8 cellular contexts compared by ENCODE assay signal in the genomic region with DNA sequence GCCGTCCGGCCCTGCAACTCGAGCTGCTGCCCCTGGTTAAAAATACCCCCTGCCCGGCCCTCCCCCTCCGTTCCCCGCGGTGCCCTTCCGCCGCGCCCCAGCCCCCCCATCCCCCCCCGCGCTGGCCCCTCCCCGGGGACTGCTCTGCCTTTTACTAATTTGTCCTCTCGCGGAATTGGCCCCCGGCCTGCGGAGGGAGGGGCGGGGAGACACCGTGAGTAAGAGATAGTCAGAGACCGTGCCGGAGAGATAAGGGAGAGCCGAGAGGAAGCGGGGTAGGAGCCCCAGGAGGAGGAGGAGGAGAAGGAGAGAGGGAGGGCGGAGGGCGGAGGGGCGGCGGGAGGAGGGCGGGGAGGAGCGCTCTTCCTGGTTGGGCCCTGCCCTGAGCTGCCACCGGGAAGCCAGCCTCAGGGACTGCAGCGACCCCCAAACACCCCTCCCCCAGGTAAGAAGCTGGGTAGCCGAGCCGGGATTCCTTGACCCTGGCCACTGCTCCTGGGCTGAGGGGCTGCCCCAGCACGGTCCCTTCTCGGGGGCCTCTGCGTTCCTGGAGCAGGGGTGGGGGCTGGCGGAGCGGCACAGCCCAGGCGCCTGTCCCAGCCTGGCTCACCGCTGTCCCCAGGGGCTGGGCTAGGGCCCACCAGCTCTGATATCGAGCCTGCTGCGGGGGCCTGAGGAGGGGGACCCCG. TPM values are rescaled to one million over a fixed set of nuclear protein-coding genes. Genes with fewer than 3 reads are reported as not detected.
A peak's percentile ranks its signal among the peaks of the same experiment; 100 is the strongest.
DNase-seq lines count a peak whose midpoint lies in the region; ATAC-seq and TF ChIP-seq lines count a peak whose summit lies in the region.

A gene (plus strand): TSS at position 360 of the 689 bp plus-strand sequence. CDS start 774 bp downstream, outside the sequence.

- no peak for TF ChIP-seq CTCF in DND-41 (IDR thresholded peaks at IDR 0.05; ENCODE audit: borderline replicate concordance, extremely low read depth, low read length, poor library complexity, severe bottlenecking)

- H3K4me1 Mint-ChIP-seq in T-helper 2 cell treated with Interferon-gamma antibody and Interleukin-4, amounts not matched to agents 5 μg/mL and 100 μg/mL, for 36 hours (ENCODE audit: low read depth), result peaks cover 9% of the 10 kb centered on the region

- peak; percentile 86 for ATAC-seq in DND-41 (ENCODE audit: insufficient read depth, low read depth)
- peak; percentile 87 to 88 for ATAC-seq in right cardiac atrium
- ATAC-seq in aorta (ENCODE audit: low FRiP score), result peak; percentile 73

- H4K20me1 ChIP-seq in DND-41 (ENCODE audit: insufficient read depth, low read length), result no peaks in the 10 kb centered on the region; the same call in 1 of the 2 replicates

- no peaks in the 10 kb centered on the region for H3K9me3 ChIP-seq in DND-41 (ENCODE audit: insufficient read depth, low read length, severe bottlenecking)
- H3K9me3 ChIP-seq in right cardiac atrium (ENCODE audit: control insufficient read depth, low read length), result no peaks in the 10 kb centered on the region
- H3K9me3 ChIP-seq in aorta (ENCODE audit: control insufficient read depth, low read length), result no peaks in the 10 kb centered on the region

- H3K27ac Mint-ChIP-seq in T-helper 2 cell treated with Interferon-gamma antibody and Interleukin-4, amounts not matched to agents 5 μg/mL and 100 μg/mL, for 36 hours, result peak within 1 kb of the TSS; percentile 93

- H3K4me3 Mint-ChIP-seq in T-helper 2 cell treated with Interferon-gamma antibody and Interleukin-4, amounts not matched to agents 5 μg/mL and 100 μg/mL, for 36 hours, result peak within 1 kb of the TSS; percentile 94

- peaks cover 18% of the 10 kb centered on the region for H3K79me2 ChIP-seq in DND-41 (ENCODE audit: insufficient read depth, low read length)

- H3K9me3 Mint-ChIP-seq in T-helper 2 cell treated with Interferon-gamma antibody and Interleukin-4, amounts not matched to agents 5 μg/mL and 100 μg/mL, for 36 hours, result no peaks in the 10 kb centered on the region

- WGBS in right cardiac atrium, result 1% methylated on average over 43 of the region's 43 CpGs
- WGBS in aorta, 2 donors, result 0 to 1% methylated on average over 24 to 43 of the region's 43 CpGs

- peak within 1 kb of the TSS; percentile 69 to 92 for H3K4me3 ChIP-seq in DND-41 (ENCODE audit: low read depth in 1 of 2, low read length in 2 of 2)
- peak within 1 kb of the TSS; percentile 87 for H3K4me3 ChIP-seq in H7 (ENCODE audit: insufficient read depth, low read depth, low read length)
- H3K4me3 ChIP-seq in right cardiac atrium (ENCODE audit: low read length), result peak within 1 kb of the TSS; percentile 85
- peak within 1 kb of the TSS; percentile 81 for H3K4me3 ChIP-seq in rectal smooth muscle tissue (ENCODE audit: low read length)
- H3K4me3 ChIP-seq in aorta (ENCODE audit: low read length in 2 of 2), result peak within 1 kb of the TSS; percentile 81 to 92

- intact Hi-C loops in right cardiac atrium (cut with DNase I), result loop anchor here in 1 of 4 donors (2.0 kb wide), 1 partner anchor 47 kb away; a partner anchor contains a TSS
- intact Hi-C loops in aorta (cut with DNase I), result loop anchor here in 1 of 2 donors (2.0 kb wide), 1 partner anchor 65 kb away; a partner anchor contains a TSS

- H3K9ac ChIP-seq in DND-41 (ENCODE audit: low read depth, low read length) (peak within 1 kb of the TSS; percentile 95), rectal smooth muscle tissue (ENCODE audit: low read length) (peak within 1 kb of the TSS; percentile 96)

- H3K36me3 Mint-ChIP-seq in T-helper 2 cell treated with Interferon-gamma antibody and Interleukin-4, amounts not matched to agents 5 μg/mL and 100 μg/mL, for 36 hours (ENCODE audit: low read depth), result peaks cover 21% of the 10 kb centered on the region

- H3K27me3 ChIP-seq in DND-41 (ENCODE audit: insufficient read depth, low read length, poor library complexity) (peaks cover 9% of the 10 kb centered on the region), H7 (ENCODE audit: control insufficient read depth, insufficient read depth, low read length) (no peaks in the 10 kb centered on the region), right cardiac atrium (ENCODE audit: control insufficient read depth, insufficient read depth) (no peaks in the 10 kb centered on the region), rectal smooth muscle tissue (ENCODE audit: control insufficient read depth, insufficient read depth, low read length) (no peaks in the 10 kb centered on the region), aorta (ENCODE audit: control insufficient read depth in 1 of 2, insufficient read depth in 2 of 2, low read length in 1 of 2) (no peaks in the 10 kb centered on the region)

- H2AFZ ChIP-seq in DND-41 (ENCODE audit: low read depth, low read length), result peak within 1 kb of the TSS; percentile 79

- H3K27me3 Mint-ChIP-seq in T-helper 2 cell treated with Interferon-gamma antibody and Interleukin-4, amounts not matched to agents 5 μg/mL and 100 μg/mL, for 36 hours (ENCODE audit: low read depth), result peaks cover 6% of the 10 kb centered on the region

- H3K4me1 ChIP-seq in DND-41 (ENCODE audit: insufficient read depth, low read length), result peaks cover 25% of the 10 kb centered on the region
- no peaks in the 10 kb centered on the region for H3K4me1 ChIP-seq in right cardiac atrium (ENCODE audit: control insufficient read depth, insufficient read depth, low read length)
- H3K4me1 ChIP-seq in rectal smooth muscle tissue (ENCODE audit: control insufficient read depth, insufficient read depth, low read length), result no peaks in the 10 kb centered on the region
- H3K4me1 ChIP-seq in aorta (ENCODE audit: control insufficient read depth in 1 of 2, insufficient read depth in 2 of 2, low read length in 2 of 2), result no peaks in the 10 kb centered on the region

- H3K36me3 ChIP-seq in DND-41 (ENCODE audit: insufficient read depth, low read length) (peaks cover 19% of the 10 kb centered on the region), H7 (replicated peaks; ENCODE audit: control insufficient read depth, insufficient read depth, low read length) (peaks cover 7% of the 10 kb centered on the region), rectal smooth muscle tissue (ENCODE audit: control insufficient read depth, insufficient read depth, low read length) (peaks cover 12% of the 10 kb centered on the region), aorta (ENCODE audit: control insufficient read depth in 1 of 2, insufficient read depth in 2 of 2, low read length in 1 of 2) (no peaks in the 10 kb centered on the region)

- H3K4me2 ChIP-seq in DND-41 (ENCODE audit: insufficient read depth, low read length), result peak within 1 kb of the TSS; percentile 88

- DNase-seq in DND-41, result peak; percentile 88
- DNase-seq in H7, result peak; percentile 92
- peak; percentile 27 for DNase-seq in NCI-H1105 (lab: John Stamatoyannopoulos, UW)
- peak; percentile 88 for DNase-seq in T-helper 2 cell treated with Interferon-gamma antibody and Interleukin-4, amounts not matched to agents 5 μg/mL and 100 μg/mL, for 36 hours (ENCODE audit: low spot score)
- peak in 34 of 58 donors; percentile 18 to 62 (median 34) for DNase-seq in anterior cingulate cortex (lab: John Stamatoyannopoulos, UW)
- DNase-seq in right cardiac atrium, result peak; percentile 91 to 94 (median 93)
- DNase-seq in aorta, result peak; percentile 89 to 94

- peak within 1 kb of the TSS; percentile 73 for H3K27ac ChIP-seq in DND-41 (ENCODE audit: low read length)
- peak within 1 kb of the TSS; percentile 76 for H3K27ac ChIP-seq in right cardiac atrium (ENCODE audit: low read length)
- peak within 1 kb of the TSS; percentile 85 for H3K27ac ChIP-seq in rectal smooth muscle tissue (ENCODE audit: low read depth, low read length)
- peak within 1 kb of the TSS in 1 of 2 donors; percentile 73 for H3K27ac ChIP-seq in aorta (ENCODE audit: low read depth in 1 of 2, low read length in 2 of 2)

RNA-seq across cellular contexts. Expression of the gene that starts here (rescaled TPM):
- total RNA-seq in H7 (2014; rRNA removed; shearing (Covaris generic)), result 160 and 165 TPM in 2 replicates
- total RNA-seq in right cardiac atrium (100 to 1,000 TPM in 2 of 4 donors, 10 to 100 TPM in 2; 95.7 to 102 (median 98.8) TPM), aorta (100 to 1,000 TPM; 109 to 137 TPM)
- polyA plus RNA-seq in right cardiac atrium (74.4 TPM), aorta (10 to 100 TPM; 75.5 to 96.3 TPM)

Comparison
In these comparisons a context has a peak if more than half of its experiments do, and no peak if none do; other contexts are left out.
1. DNase-seq: peak in every context shown above with its lines; median percentile 93 in right cardiac atrium; 92 in H7; 92 in aorta; 88 in DND-41; 88 in T-helper 2 cell treated with Interferon-gamma antibody and Interleukin-4, amounts not matched to agents 5 μg/mL and 100 μg/mL, for 36 hours; 34 in anterior cingulate cortex; 27 in NCI-H1105.